10 cellular contexts compared by ENCODE assay signal in genomic region chr5:23506329-23507236, GRCh38. TPM values are rescaled to one million over a fixed set of nuclear protein-coding genes. Genes with fewer than 3 reads are reported as not detected.
DNase-seq lines count a peak whose midpoint lies in the region; ATAC-seq and TF ChIP-seq lines count a peak whose summit lies in the region.
"Had no signal": no experiment of that assay in that cellular context is flagged by ENCODE, and none has a peak within 500 bp of the region (broad histone marks: within the 10 kb centered on the region; RNA-seq: fewer than 3 reads in every experiment).

No MANE protein-coding gene starts in this region.

- CTCF ChIA-PET in MCF 10A (lab: Yijun Ruan, JAX), result interaction anchor here (0.6 to 1.4 kb wide), 8 partner anchors 8 to 1685 kb away, joined by 3 read pairs; no protein-coding TSS in a partner anchor
- CTCF ChIA-PET in SK-N-SH (lab: Yijun Ruan, JAX), result no interaction called here

- H3K27me3 ChIP-seq in breast epithelium (no peaks in the 10 kb centered on the region), SK-N-SH (ENCODE audit: insufficient read depth) (peaks cover 7% of the 10 kb centered on the region; the same call in 1 of the 2 replicates), iPS-15b (ENCODE audit: control insufficient read depth, insufficient read depth, low read length) (peaks cover 4% of the 10 kb centered on the region), gastrocnemius medialis (no peaks in the 10 kb centered on the region)
- H3K27me3 ChIP-seq: BLaER1 had no signal

- in situ Hi-C loops in gastrocnemius medialis (cut with MboI; ENCODE audit: low sequenced_read_pairs in 4 of 4), result no loop called here

- H3K4me1 ChIP-seq in breast epithelium, result no peaks in the 10 kb centered on the region
- no peaks in the 10 kb centered on the region; a peak in 1 of 4 replicates for H3K4me1 ChIP-seq in SK-N-SH (ENCODE audit: control insufficient read depth in 1 of 2, insufficient read depth in 2 of 2, low read depth in 1 of 2, low read length in 1 of 2)
- no peaks in the 10 kb centered on the region for H3K4me1 ChIP-seq in iPS-15b (ENCODE audit: control insufficient read depth, insufficient read depth, low read length)
- no peaks in the 10 kb centered on the region for H3K4me1 ChIP-seq in gastrocnemius medialis
- H3K4me1 ChIP-seq: BLaER1 had no signal

- peak; percentile 62 for DNase-seq in MCF 10A (ENCODE audit: unreplicated experiment)
- no peak for DNase-seq in breast epithelium (ENCODE audit: low spot score in 2 of 2)
- DNase-seq in SK-N-SH, result peak; percentile 16
- no peak for DNase-seq in type B pancreatic cell (ENCODE audit: extremely low spot score, unreplicated experiment)
- no peak for DNase-seq in gastrocnemius medialis

- H3K9ac ChIP-seq in SK-N-SH, result peak overlapping the region; percentile 43
- H3K9ac ChIP-seq in iPS-15b (ENCODE audit: low read depth, low read length), result peak overlapping the region; percentile 0
- H3K9ac ChIP-seq: BLaER1 had no signal

- no peak overlapping the region for H3K27ac ChIP-seq in breast epithelium
- H3K27ac ChIP-seq in SK-N-SH (ENCODE audit: low read depth in 2 of 2, low read length in 1 of 2), result no peak overlapping the region
- H3K27ac ChIP-seq in gastrocnemius medialis, result no peak overlapping the region
- H3K27ac ChIP-seq: BLaER1 had no signal

- ATAC-seq in GM18868 (IDR thresholded peaks at IDR 0.05; ENCODE audit: unreplicated experiment) (no peak), HG03520 (IDR thresholded peaks at IDR 0.05; ENCODE audit: unreplicated experiment) (no peak), gastrocnemius medialis (no peak)

- H3K4me3 ChIP-seq in breast epithelium, result peak overlapping the region in 1 of 3 donors; percentile 41
- peak overlapping the region; percentile 35 to 77 for H3K4me3 ChIP-seq in SK-N-SH (ENCODE audit: low read depth in 2 of 2, low read length in 1 of 2)
- H3K4me3 ChIP-seq in iPS-15b (ENCODE audit: low read depth, low read length), result peak overlapping the region; percentile 58
- no peak overlapping the region for H3K4me3 ChIP-seq in gastrocnemius medialis
- H3K4me3 ChIP-seq: BLaER1 had no signal

- intact Hi-C loops in MCF 10A (cut with micrococcal nuclease), result loop anchor here (1.0 kb wide), 2 partner anchors 154 to 297 kb away; no protein-coding TSS in a partner anchor
- intact Hi-C loops in breast epithelium (cut with DNase I; ENCODE audit: low total_unique reads), result loop anchor here (10.0 kb wide), 1 partner anchor 248 kb away; no protein-coding TSS in a partner anchor
- intact Hi-C loops in gastrocnemius medialis (cut with DNase I; ENCODE audit: low total_unique reads), result no loop called here

- BruUV-seq in MCF 10A (replicated peaks; lab: Mats Ljungman, UMichigan), result TSS peak; percentile 28

- H3F3A ChIP-seq in SK-N-SH (replicated peaks; ENCODE audit: insufficient read depth), result no peaks in the 10 kb centered on the region

- TF ChIP-seq EP300 in SK-N-SH (IDR thresholded peaks at IDR 0.05; ENCODE audit: borderline replicate concordance in 1 of 2, low read depth in 1 of 2, low read length in 1 of 2), result no peak

- no peaks in the 10 kb centered on the region for H4K20me1 ChIP-seq in SK-N-SH (ENCODE audit: insufficient read depth)
- H4K20me1 ChIP-seq: BLaER1 had no signal

- peak overlapping the region; percentile 95 for H2AFZ ChIP-seq in SK-N-SH (ENCODE audit: low read depth)

- no peaks in the 10 kb centered on the region for H3K9me3 ChIP-seq in breast epithelium
- H3K9me3 ChIP-seq in SK-N-SH, result no peaks in the 10 kb centered on the region
- H3K9me3 ChIP-seq in iPS-15b (ENCODE audit: control insufficient read depth, insufficient read depth, low read length), result no peaks in the 10 kb centered on the region
- no peaks in the 10 kb centered on the region for H3K9me3 ChIP-seq in gastrocnemius medialis

- H3K9me3 Mint-ChIP-seq in MCF 10A (ENCODE audit: unreplicated experiment) (no peaks in the 10 kb centered on the region), type B pancreatic cell (peaks cover 8% of the 10 kb centered on the region)

- POLR2A ChIA-PET in MCF 10A (lab: Yijun Ruan, JAX) (interaction anchor here (0.7 to 0.8 kb wide), 2 partner anchors 18 to 87 kb away, joined by 3 read pairs; no protein-coding TSS in a partner anchor), SK-N-SH (lab: Yijun Ruan, JAX) (no interaction called here)

- H3K4me1 Mint-ChIP-seq in MCF 10A (ENCODE audit: insufficient read depth, unreplicated experiment), result no peaks in the 10 kb centered on the region
- no peaks in the 10 kb centered on the region for H3K4me1 Mint-ChIP-seq in type B pancreatic cell (ENCODE audit: unreplicated experiment)

- peak overlapping the region; percentile 88 for H3K27ac Mint-ChIP-seq in MCF 10A (ENCODE audit: low read depth, unreplicated experiment)
- H3K27ac Mint-ChIP-seq in type B pancreatic cell, result peak overlapping the region; percentile 95

- H3K27me3 Mint-ChIP-seq in MCF 10A (ENCODE audit: insufficient read depth, unreplicated experiment) (no peaks in the 10 kb centered on the region), type B pancreatic cell (no peaks in the 10 kb centered on the region)

- H3K36me3 Mint-ChIP-seq in MCF 10A (ENCODE audit: insufficient read depth, unreplicated experiment) (no peaks in the 10 kb centered on the region), type B pancreatic cell (no peaks in the 10 kb centered on the region)

- TF ChIP-seq RAD21 in SK-N-SH (IDR thresholded peaks at IDR 0.05; ENCODE audit: low read length), result 0 out of 2 replicates have a peak, but pooled peaks have one; percentile 4

- H3K4me2 ChIP-seq in SK-N-SH, result peak overlapping the region; percentile 76
- H3K4me2 ChIP-seq: BLaER1 had no signal

- WGBS in SK-N-SH (ENCODE audit: low lambda C conversion rate), result 10% methylated on average over 10 of the region's 23 CpGs

- peak overlapping the region; percentile 88 for H3K4me3 Mint-ChIP-seq in MCF 10A (ENCODE audit: unreplicated experiment)
- H3K4me3 Mint-ChIP-seq in type B pancreatic cell, result peak overlapping the region; percentile 86

- TF ChIP-seq POLR2A in breast epithelium (IDR thresholded peaks at IDR 0.05) (no peak), gastrocnemius medialis (IDR thresholded peaks at IDR 0.05) (no peak)

- no peaks in the 10 kb centered on the region for H3K9me2 ChIP-seq in SK-N-SH

- H3K79me2 ChIP-seq in SK-N-SH (ENCODE audit: insufficient read depth), result no peaks in the 10 kb centered on the region

- H3K36me3 ChIP-seq in breast epithelium (no peaks in the 10 kb centered on the region), SK-N-SH (replicated peaks in 1 of 2; ENCODE audit: control insufficient read depth in 1 of 2, insufficient read depth in 2 of 2, low read length in 1 of 2) (no peaks in the 10 kb centered on the region), iPS-15b (ENCODE audit: control insufficient read depth, insufficient read depth, low read length) (no peaks in the 10 kb centered on the region), gastrocnemius medialis (no peaks in the 10 kb centered on the region)
- H3K36me3 ChIP-seq: BLaER1 had no signal

- peak; percentile 25 for TF ChIP-seq CTCF in MCF 10A (IDR thresholded peaks at IDR 0.05; ENCODE audit: unreplicated experiment)
- TF ChIP-seq CTCF in breast epithelium (IDR thresholded peaks at IDR 0.05), result no peak
- peak; percentile 46 for TF ChIP-seq CTCF in SK-N-SH (IDR thresholded peaks at IDR 0.05)
- TF ChIP-seq CTCF in type B pancreatic cell (conservative IDR thresholded peaks at IDR 0.05), result peak; percentile 47
- TF ChIP-seq CTCF in gastrocnemius medialis (IDR thresholded peaks at IDR 0.05 in 4 of 5, conservative IDR thresholded peaks at IDR 0.05 in 1 of 5), result no peak

TF ChIP-seq in SK-N-SH, 30 proteins besides CTCF, POLR2A, EP300 and RAD21:
- TF ChIP-seq NRF1 (IDR thresholded peaks at IDR 0.05; ENCODE audit: low read depth, low read length), result no peak
- no peak for TF ChIP-seq FOXJ3 (CRISPR knock-in tag; IDR thresholded peaks at IDR 0.05)
- TF ChIP-seq PBX3 (IDR thresholded peaks at IDR 0.05), result no peak
- TF ChIP-seq GABPA (IDR thresholded peaks at IDR 0.05; ENCODE audit: low read depth), result no peak
- no peak for TF ChIP-seq USF2 (IDR thresholded peaks at IDR 0.05; ENCODE audit: borderline replicate concordance, low read depth, low read length)
- no peak for TF ChIP-seq SMC3 (IDR thresholded peaks at IDR 0.05; ENCODE audit: low read depth, low read length)
- no peak for TF ChIP-seq FOSL2 (IDR thresholded peaks at IDR 0.05; ENCODE audit: borderline replicate concordance, low read depth)
- TF ChIP-seq EZH2phosphoT487 (IDR thresholded peaks at IDR 0.05; ENCODE audit: borderline replicate concordance, low read depth), result no peak
- no peak for TF ChIP-seq TEAD4 (IDR thresholded peaks at IDR 0.05; ENCODE audit: borderline replicate concordance, insufficient read depth)

RNA-seq across cellular contexts. Expression of gene PRDM9, which starts 0.8 kb away (rescaled TPM):
- total RNA-seq in MCF 10A (2022), result not detected in 2 replicates
- not detected for total RNA-seq in breast epithelium
- polyA plus RNA-seq in SK-N-SH (2012; rRNA removed), result not detected in 2 replicates
- polyA plus RNA-seq in SK-N-SH (2012; cell fraction: cytosol; rRNA removed), result not detected in 2 replicates
- polyA plus RNA-seq in SK-N-SH (2012; cell fraction: nucleus; rRNA removed), result not detected in 2 replicates
- not detected in 2 replicates for total RNA-seq in type B pancreatic cell (ENCODE audit: low replicate concordance)
- total RNA-seq in gastrocnemius medialis, result not detected
- total RNA-seq: fibroblast of villous mesenchyme had no signal

Comparison
In these comparisons a context has a peak if more than half of its experiments do, and no peak if none do; other contexts are left out.
1. DNase-seq: peak in MCF 10A (single experiment) and SK-N-SH (single experiment); none in breast epithelium (0 of 2), type B pancreatic cell (single experiment) and gastrocnemius medialis (0 of 2).
2. CTCF ChIP-seq: peak in MCF 10A (single experiment), SK-N-SH (single experiment) and type B pancreatic cell (single experiment); none in breast epithelium (0 of 3) and gastrocnemius medialis (0 of 5).
3. H3K4me3 ChIP-seq: peak in SK-N-SH (2 of 2) and iPS-15b (single experiment); none in gastrocnemius medialis (0 of 4).